Comparison of ENCODE assay signal across 1 cellular context in the genomic region with DNA sequence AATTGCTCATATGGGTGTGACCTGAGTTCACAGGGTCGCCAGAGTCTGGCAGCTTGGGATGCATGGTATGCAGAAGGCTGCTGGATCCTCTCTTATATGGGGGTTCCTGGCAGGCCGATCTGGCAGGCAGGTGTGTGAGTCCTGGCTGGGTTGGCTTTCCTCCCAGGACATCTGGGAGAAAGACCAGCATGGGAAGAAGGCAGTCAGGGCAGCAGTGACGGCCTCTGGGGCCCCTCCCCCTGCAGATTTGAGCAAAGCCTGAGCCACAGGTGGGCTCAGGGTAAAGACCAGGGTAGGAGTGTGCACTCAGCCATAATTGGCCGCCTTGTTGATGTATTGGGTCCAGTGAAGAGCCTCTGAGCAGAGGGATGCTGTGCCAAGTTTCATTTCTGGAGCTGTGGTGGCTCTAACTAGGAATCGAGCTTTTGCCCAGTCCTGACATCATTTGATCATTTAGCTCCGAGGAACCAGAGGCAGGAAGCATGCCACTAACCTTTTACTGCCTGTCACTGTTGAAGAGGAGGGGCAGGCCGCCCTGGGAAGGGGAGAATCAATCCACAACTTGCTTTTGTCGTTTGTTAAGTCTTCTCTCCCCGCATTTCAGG.
A peak's percentile ranks its signal among the peaks of the same experiment; 100 is the strongest.
TF ChIP-seq lines count a peak whose summit lies in the region.

No MANE protein-coding gene starts in this region.

TF ChIP-seq in HEK293, 187 proteins besides CTCF, POLR2A, EP300 and RAD21 (continued from another document):
- no peak for TF ChIP-seq ZNF626 (tag by site-specific recombination; IDR thresholded peaks at IDR 0.05)
- no peak for TF ChIP-seq ZNF677 (tag by site-specific recombination; IDR thresholded peaks at IDR 0.05)
- TF ChIP-seq ZNF221 (tag by site-specific recombination; IDR thresholded peaks at IDR 0.05; ENCODE audit: borderline replicate concordance): no peak
- TF ChIP-seq ZNF571 (tag by site-specific recombination; IDR thresholded peaks at IDR 0.05): no peak
- TF ChIP-seq, protein P1, sequence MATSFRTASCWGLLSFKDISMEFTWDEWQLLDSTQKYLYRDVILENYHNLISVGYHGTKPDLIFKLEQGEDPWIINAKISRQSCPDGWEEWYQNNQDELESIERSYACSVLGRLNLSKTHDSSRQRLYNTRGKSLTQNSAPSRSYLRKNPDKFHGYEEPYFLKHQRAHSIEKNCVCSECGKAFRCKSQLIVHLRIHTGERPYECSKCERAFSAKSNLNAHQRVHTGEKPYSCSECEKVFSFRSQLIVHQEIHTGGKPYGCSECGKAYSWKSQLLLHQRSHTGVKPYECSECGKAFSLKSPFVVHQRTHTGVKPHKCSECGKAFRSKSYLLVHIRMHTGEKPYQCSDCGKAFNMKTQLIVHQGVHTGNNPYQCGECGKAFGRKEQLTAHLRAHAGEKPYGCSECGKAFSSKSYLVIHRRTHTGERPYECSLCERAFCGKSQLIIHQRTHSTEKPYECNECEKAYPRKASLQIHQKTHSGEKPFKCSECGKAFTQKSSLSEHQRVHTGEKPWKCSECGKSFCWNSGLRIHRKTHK (tag by site-specific recombination; IDR thresholded peaks at IDR 0.05): no peak
- no peak for TF ChIP-seq SETDB1 (IDR thresholded peaks at IDR 0.05; ENCODE audit: insufficient read length, low read length)
- no peak for TF ChIP-seq ZNF426 (tag by site-specific recombination; IDR thresholded peaks at IDR 0.05)
- no peak for TF ChIP-seq GFI1B (tag by site-specific recombination; IDR thresholded peaks at IDR 0.05)
- TF ChIP-seq ZNF292 (tag by site-specific recombination; IDR thresholded peaks at IDR 0.05; ENCODE audit: borderline replicate concordance, low read depth): no peak
- no peak for TF ChIP-seq ZNF560 (tag by site-specific recombination; IDR thresholded peaks at IDR 0.05; ENCODE audit: borderline replicate concordance)
- TF ChIP-seq, protein P2, sequence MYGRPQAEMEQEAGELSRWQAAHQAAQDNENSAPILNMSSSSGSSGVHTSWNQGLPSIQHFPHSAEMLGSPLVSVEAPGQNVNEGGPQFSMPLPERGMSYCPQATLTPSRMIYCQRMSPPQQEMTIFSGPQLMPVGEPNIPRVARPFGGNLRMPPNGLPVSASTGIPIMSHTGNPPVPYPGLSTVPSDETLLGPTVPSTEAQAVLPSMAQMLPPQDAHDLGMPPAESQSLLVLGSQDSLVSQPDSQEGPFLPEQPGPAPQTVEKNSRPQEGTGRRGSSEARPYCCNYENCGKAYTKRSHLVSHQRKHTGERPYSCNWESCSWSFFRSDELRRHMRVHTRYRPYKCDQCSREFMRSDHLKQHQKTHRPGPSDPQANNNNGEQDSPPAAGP (tag by site-specific recombination; IDR thresholded peaks at IDR 0.05): no peak
- peak; percentile 78 for TF ChIP-seq ZNF341 (tag by site-specific recombination; IDR thresholded peaks at IDR 0.05; ENCODE audit: low read depth)
- no peak for TF ChIP-seq SP3 (tag by site-specific recombination; IDR thresholded peaks at IDR 0.05)
- peak; percentile 62; the same call in 1 of the 2 replicates for TF ChIP-seq ZNF600 (tag by site-specific recombination; IDR thresholded peaks at IDR 0.05)
- no peak for TF ChIP-seq ZNF792 (tag by site-specific recombination; IDR thresholded peaks at IDR 0.05)
- TF ChIP-seq OVOL3 (tag by site-specific recombination; IDR thresholded peaks at IDR 0.05): no peak
- TF ChIP-seq ZNF112 (tag by site-specific recombination; IDR thresholded peaks at IDR 0.05): no peak
- TF ChIP-seq ZNF548 (tag by site-specific recombination; IDR thresholded peaks at IDR 0.05): no peak
- no peak for TF ChIP-seq ZBTB48 (tag by site-specific recombination; IDR thresholded peaks at IDR 0.05)
- TF ChIP-seq, protein P3, sequence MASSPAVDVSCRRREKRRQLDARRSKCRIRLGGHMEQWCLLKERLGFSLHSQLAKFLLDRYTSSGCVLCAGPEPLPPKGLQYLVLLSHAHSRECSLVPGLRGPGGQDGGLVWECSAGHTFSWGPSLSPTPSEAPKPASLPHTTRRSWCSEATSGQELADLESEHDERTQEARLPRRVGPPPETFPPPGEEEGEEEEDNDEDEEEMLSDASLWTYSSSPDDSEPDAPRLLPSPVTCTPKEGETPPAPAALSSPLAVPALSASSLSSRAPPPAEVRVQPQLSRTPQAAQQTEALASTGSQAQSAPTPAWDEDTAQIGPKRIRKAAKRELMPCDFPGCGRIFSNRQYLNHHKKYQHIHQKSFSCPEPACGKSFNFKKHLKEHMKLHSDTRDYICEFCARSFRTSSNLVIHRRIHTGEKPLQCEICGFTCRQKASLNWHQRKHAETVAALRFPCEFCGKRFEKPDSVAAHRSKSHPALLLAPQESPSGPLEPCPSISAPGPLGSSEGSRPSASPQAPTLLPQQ (tag by site-specific recombination; IDR thresholded peaks at IDR 0.05): no peak
- TF ChIP-seq YY2 (tag by site-specific recombination; IDR thresholded peaks at IDR 0.05): no peak
- TF ChIP-seq, protein P4, sequence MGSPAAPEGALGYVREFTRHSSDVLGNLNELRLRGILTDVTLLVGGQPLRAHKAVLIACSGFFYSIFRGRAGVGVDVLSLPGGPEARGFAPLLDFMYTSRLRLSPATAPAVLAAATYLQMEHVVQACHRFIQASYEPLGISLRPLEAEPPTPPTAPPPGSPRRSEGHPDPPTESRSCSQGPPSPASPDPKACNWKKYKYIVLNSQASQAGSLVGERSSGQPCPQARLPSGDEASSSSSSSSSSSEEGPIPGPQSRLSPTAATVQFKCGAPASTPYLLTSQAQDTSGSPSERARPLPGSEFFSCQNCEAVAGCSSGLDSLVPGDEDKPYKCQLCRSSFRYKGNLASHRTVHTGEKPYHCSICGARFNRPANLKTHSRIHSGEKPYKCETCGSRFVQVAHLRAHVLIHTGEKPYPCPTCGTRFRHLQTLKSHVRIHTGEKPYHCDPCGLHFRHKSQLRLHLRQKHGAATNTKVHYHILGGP (tag by site-specific recombination; IDR thresholded peaks at IDR 0.05): no peak
- TF ChIP-seq, protein P5, sequence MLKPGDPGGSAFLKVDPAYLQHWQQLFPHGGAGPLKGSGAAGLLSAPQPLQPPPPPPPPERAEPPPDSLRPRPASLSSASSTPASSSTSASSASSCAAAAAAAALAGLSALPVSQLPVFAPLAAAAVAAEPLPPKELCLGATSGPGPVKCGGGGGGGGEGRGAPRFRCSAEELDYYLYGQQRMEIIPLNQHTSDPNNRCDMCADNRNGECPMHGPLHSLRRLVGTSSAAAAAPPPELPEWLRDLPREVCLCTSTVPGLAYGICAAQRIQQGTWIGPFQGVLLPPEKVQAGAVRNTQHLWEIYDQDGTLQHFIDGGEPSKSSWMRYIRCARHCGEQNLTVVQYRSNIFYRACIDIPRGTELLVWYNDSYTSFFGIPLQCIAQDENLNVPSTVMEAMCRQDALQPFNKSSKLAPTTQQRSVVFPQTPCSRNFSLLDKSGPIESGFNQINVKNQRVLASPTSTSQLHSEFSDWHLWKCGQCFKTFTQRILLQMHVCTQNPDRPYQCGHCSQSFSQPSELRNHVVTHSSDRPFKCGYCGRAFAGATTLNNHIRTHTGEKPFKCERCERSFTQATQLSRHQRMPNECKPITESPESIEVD (tag by site-specific recombination; IDR thresholded peaks at IDR 0.05): no peak
- TF ChIP-seq KLF7 (tag by site-specific recombination; IDR thresholded peaks at IDR 0.05; ENCODE audit: borderline replicate concordance): no peak
- TF ChIP-seq ZBTB44 (tag by site-specific recombination; IDR thresholded peaks at IDR 0.05): no peak
- TF ChIP-seq ZIC2 (tag by site-specific recombination; IDR thresholded peaks at IDR 0.05): peak; percentile 79
- no peak for TF ChIP-seq KLF8 (tag by site-specific recombination; IDR thresholded peaks at IDR 0.05)
- no peak for TF ChIP-seq ZNF398 (tag by site-specific recombination; IDR thresholded peaks at IDR 0.05)
- no peak for TF ChIP-seq ZNF837 (tag by site-specific recombination; IDR thresholded peaks at IDR 0.05)
- no peak for TF ChIP-seq ZFHX2 (tag by site-specific recombination; conservative IDR thresholded peaks at IDR 0.05)
- no peak for TF ChIP-seq ZNF391 (tag by site-specific recombination; IDR thresholded peaks at IDR 0.05; ENCODE audit: borderline replicate concordance, low read depth)
- TF ChIP-seq ZNF747 (tag by site-specific recombination; IDR thresholded peaks at IDR 0.05): no peak
- TF ChIP-seq ZBTB6 (tag by site-specific recombination; IDR thresholded peaks at IDR 0.05): 0 out of 2 replicates have a peak, but pooled peaks have one; percentile 16
TF ChIP-seq in HEK293: peak in this region for 7.
